8 cellular contexts compared by ENCODE assay signal in the genomic region with DNA sequence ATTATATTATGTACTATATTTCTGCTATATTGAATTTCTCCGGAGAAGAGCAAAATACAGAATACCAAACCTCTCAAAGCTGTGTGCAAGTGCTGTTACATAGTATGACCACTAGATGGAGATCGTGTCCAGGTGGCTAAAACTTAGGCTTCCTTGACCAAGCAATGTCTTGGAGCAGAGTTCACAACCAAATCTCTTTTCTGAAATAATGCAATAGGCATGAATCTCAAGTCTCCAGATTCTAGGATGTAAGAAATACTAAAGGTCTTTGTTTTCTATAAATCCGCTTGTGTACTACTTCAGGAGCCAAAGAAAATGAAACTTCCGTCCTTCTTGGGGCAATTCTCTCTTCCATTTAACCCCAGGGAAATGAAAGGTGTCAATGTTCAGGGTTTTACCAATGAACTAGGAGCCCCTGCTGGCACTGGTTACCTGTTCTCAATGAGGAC.
DNase-seq lines count a peak whose midpoint lies in the region; ATAC-seq and TF ChIP-seq lines count a peak whose summit lies in the region.

No MANE protein-coding gene starts in this region.

- ATAC-seq in HG03342 (IDR thresholded peaks at IDR 0.05; ENCODE audit: unreplicated experiment) (peak; percentile 61), upper lobe of right lung (peak; percentile 96), GM21576 (IDR thresholded peaks at IDR 0.05; ENCODE audit: unreplicated experiment) (no peak)

- H3K4me3 ChIP-seq in cardiac fibroblast (replicated peaks in 1 of 2; ENCODE audit: low read depth in 2 of 2, low read length in 2 of 2) (no peak overlapping the region), upper lobe of right lung (no peak overlapping the region)

- no peaks in the 10 kb centered on the region for H3K9me3 ChIP-seq in upper lobe of right lung

- DNase-seq in stimulated activated CD4-positive, alpha-beta T cell treated with anti-CD3 and anti-CD28 coated beads, Interleukin-4, amount 100 ng/mL, for 24 hours = peak; percentile 13
- DNase-seq in stimulated activated CD4-positive, alpha-beta T cell treated with anti-CD3 and anti-CD28 coated beads, Interleukin-15, amount 100 ng/mL, for 24 hours = no peak
- DNase-seq in NCI-H748 (lab: John Stamatoyannopoulos, UW; ENCODE audit: unreplicated experiment) (peak; percentile 81), cardiac fibroblast (ENCODE audit: low read depth in 2 of 2) (peak; percentile 80 to 81), kidney glomerular epithelial cell (lab: John Stamatoyannopoulos, UW) (peak; percentile 75), upper lobe of right lung (no peak)

- no peak overlapping the region for H3K27ac ChIP-seq in upper lobe of right lung

- intact Hi-C loops in upper lobe of right lung (cut with DNase I) = no loop called here

- no peaks in the 10 kb centered on the region for H3K36me3 ChIP-seq in upper lobe of right lung

- TF ChIP-seq CTCF in cardiac fibroblast (IDR thresholded peaks at IDR 0.05; ENCODE audit: low read depth, low read length) (peak; percentile 95), upper lobe of right lung (IDR thresholded peaks at IDR 0.05) (peak; percentile 97)

- no peaks in the 10 kb centered on the region for H3K4me1 ChIP-seq in upper lobe of right lung

- H3K27me3 ChIP-seq in upper lobe of right lung = no peaks in the 10 kb centered on the region

Comparison
In these comparisons a context has a peak if more than half of its experiments do, and no peak if none do; other contexts are left out.
1. DNase-seq: peak in stimulated activated CD4-positive, alpha-beta T cell treated with anti-CD3 and anti-CD28 coated beads, Interleukin-4, amount 100 ng/mL, for 24 hours (single experiment), NCI-H748 (single experiment), cardiac fibroblast (2 of 2) and kidney glomerular epithelial cell (single experiment); none in stimulated activated CD4-positive, alpha-beta T cell treated with anti-CD3 and anti-CD28 coated beads, Interleukin-15, amount 100 ng/mL, for 24 hours (single experiment) and upper lobe of right lung (single experiment).